ENCODE assay signal across 33 cellular contexts in the genomic region with DNA sequence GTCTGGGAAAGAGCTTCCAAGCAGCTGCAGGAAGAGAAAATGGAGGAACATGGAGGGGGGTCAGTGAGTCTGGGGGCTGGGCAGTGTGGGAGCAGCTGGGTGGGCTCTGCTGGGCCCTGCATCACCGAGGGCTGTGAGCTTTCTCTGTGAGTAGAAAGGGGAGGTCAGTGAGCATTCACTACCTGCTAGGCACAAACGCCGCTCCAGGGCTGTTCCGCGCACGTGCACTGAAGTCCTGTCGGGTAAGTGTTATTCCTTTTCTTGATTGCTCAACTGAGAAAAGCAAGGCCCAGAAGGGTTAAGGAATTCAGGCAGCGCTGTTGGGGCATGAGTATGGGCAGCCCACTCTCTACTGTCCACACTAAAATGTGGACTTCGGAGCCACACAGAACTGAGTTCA. TPM values are rescaled to one million over a fixed set of nuclear protein-coding genes. Genes with fewer than 3 reads are reported as not detected.
"Had no signal": no experiment of that assay in that cellular context is flagged by ENCODE, and none has a peak within 500 bp of the region (broad histone marks: within the 10 kb centered on the region; RNA-seq: fewer than 3 reads in every experiment).

No MANE protein-coding gene starts in this region.

- H3K9me3 Mint-ChIP-seq: activated CD4-positive, alpha-beta memory T cell treated with anti-CD3 and anti-CD28 coated beads for 36 hours; activated CD4-positive, alpha-beta T cell treated with anti-CD3 and anti-CD28 coated beads, Interleukin-2, amount 10 ng/mL, durations not matched to agents 24 days and 14 days; activated T-cell treated with anti-CD3 and anti-CD28 coated beads, Interleukin-2, amount 50 U/mL, for 4 hours; activated T-helper 17 cell treated with anti-CD3 and anti-CD28 coated beads, Interleukin-2, amount 50 U/mL, for 72 hours; effector memory CD8-positive, alpha-beta T cell; T-helper 2 cell treated with Interferon-gamma antibody and Interleukin-4, amounts not matched to agents 5 μg/mL and 100 μg/mL, for 36 hours had no signal

- FAIRE-seq: astrocyte, bronchial epithelial cell, colon had no signal

- H3K4me1 Mint-ChIP-seq: activated CD4-positive, alpha-beta T cell treated with anti-CD3 and anti-CD28 coated beads for 36 hours; activated CD4-positive, alpha-beta T cell treated with anti-CD3 and anti-CD28 coated beads, Interleukin-2, amount 10 ng/mL, durations not matched to agents 24 days and 14 days; activated T-helper 17 cell treated with anti-CD3 and anti-CD28 coated beads, Interleukin-2, amount 50 U/mL, for 72 hours had no signal

- H3K4me3 Mint-ChIP-seq: activated CD4-positive, alpha-beta memory T cell treated with anti-CD3 and anti-CD28 coated beads for 36 hours; activated CD4-positive, alpha-beta T cell treated with anti-CD3 and anti-CD28 coated beads for 36 hours; activated CD4-positive, alpha-beta T cell treated with anti-CD3 and anti-CD28 coated beads, Interleukin-2, amount 10 ng/mL, durations not matched to agents 24 days and 14 days; activated CD8-positive, alpha-beta T cell treated with anti-CD3 and anti-CD28 coated beads, Interleukin-2, amount 10 ng/mL, durations not matched to agents 7 days and 5 days; activated naive CD8-positive, alpha-beta T cell; activated T-cell treated with anti-CD3 and anti-CD28 coated beads, Interleukin-2, amount 50 U/mL, for 4 hours; activated T-helper 17 cell treated with anti-CD3 and anti-CD28 coated beads, Interleukin-2, amount 50 U/mL, for 72 hours; effector memory CD8-positive, alpha-beta T cell; T-helper 17 cell; T-helper 2 cell treated with Interferon-gamma antibody and Interleukin-4, amounts not matched to agents 5 μg/mL and 100 μg/mL, for 36 hours had no signal

- H3K27ac ChIP-seq: brain microvascular endothelial cell, esophagus muscularis mucosa, foreskin keratinocyte, gastrocnemius medialis had no signal

- H3K4me1 ChIP-seq: foreskin keratinocyte, gastrocnemius medialis had no signal

- H3K4me3 ChIP-seq: esophagus muscularis mucosa, gastrocnemius medialis had no signal

- ATAC-seq: activated CD4-positive, alpha-beta T cell treated with anti-CD3 and anti-CD28 coated beads for 36 hours; activated CD8-positive, alpha-beta T cell treated with anti-CD3 and anti-CD28 coated beads, Interleukin-2, amount 10 ng/mL, durations not matched to agents 7 days and 5 days; activated T-cell treated with anti-CD3 and anti-CD28 coated beads, Interleukin-2, amount 50 U/mL, for 4 hours; activated T-helper 17 cell treated with anti-CD3 and anti-CD28 coated beads, Interleukin-2, amount 50 U/mL, for 72 hours; effector memory CD8-positive, alpha-beta T cell; foreskin keratinocyte; gastrocnemius medialis; T-helper 17 cell had no signal

- H3K27ac Mint-ChIP-seq: activated CD4-positive, alpha-beta memory T cell treated with anti-CD3 and anti-CD28 coated beads for 36 hours; activated CD4-positive, alpha-beta T cell treated with anti-CD3 and anti-CD28 coated beads for 36 hours; activated CD4-positive, alpha-beta T cell treated with anti-CD3 and anti-CD28 coated beads, Interleukin-2, amount 10 ng/mL, durations not matched to agents 24 days and 14 days; activated CD8-positive, alpha-beta T cell treated with anti-CD3 and anti-CD28 coated beads, Interleukin-2, amount 10 ng/mL, durations not matched to agents 7 days and 5 days; activated naive CD8-positive, alpha-beta T cell; activated T-helper 17 cell treated with anti-CD3 and anti-CD28 coated beads, Interleukin-2, amount 50 U/mL, for 72 hours; effector memory CD8-positive, alpha-beta T cell; T-helper 17 cell; T-helper 2 cell treated with Interferon-gamma antibody and Interleukin-4, amounts not matched to agents 5 μg/mL and 100 μg/mL, for 36 hours had no signal

- DNase-seq: activated CD4-positive, alpha-beta memory T cell treated with anti-CD3 and anti-CD28 coated beads for 36 hours; activated CD4-positive, alpha-beta T cell treated with anti-CD3 and anti-CD28 coated beads for 36 hours; activated CD4-positive, alpha-beta T cell treated with anti-CD3 and anti-CD28 coated beads, Interleukin-2, amount 10 ng/mL, durations not matched to agents 24 days and 14 days; activated CD4-positive, CD25-positive, alpha-beta regulatory T cell; activated CD4-positive, CD25-positive, alpha-beta regulatory T cell treated with anti-CD3 and anti-CD28 coated beads, Interleukin-2, amount 50 U/mL, for 72 hours; activated CD8-positive, alpha-beta T cell treated with anti-CD3 and anti-CD28 coated beads, Interleukin-2, amount 10 ng/mL, durations not matched to agents 7 days and 5 days; activated effector memory CD4-positive, alpha-beta T cell treated with Interleukin-2 at 50 U/mL for 16 hours; activated gamma-delta T cell treated with Interleukin-2 at 50 U/mL for 16 hours; activated naive CD4-positive, alpha-beta T cell treated with anti-CD3 and anti-CD28 coated beads, Interleukin-2, amount 50 U/mL, for 16 hours; activated naive CD4-positive, alpha-beta T cell treated with Interleukin-2 at 50 U/mL for 16 hours; activated T-cell treated with anti-CD3 and anti-CD28 coated beads, Interleukin-2, amount 50 U/mL, for 4 hours; amniotic stem cell; anterior cingulate cortex; brain microvascular endothelial cell; caudate nucleus; cortex of kidney; dermis blood vessel endothelial cell; effector CD4-positive, alpha-beta T cell; effector memory CD8-positive, alpha-beta T cell; erythroblast; foreskin keratinocyte; gastrocnemius medialis; T-helper 1 cell; T-helper 17 cell; T1000 had no signal

- H3K36me3 ChIP-seq: brain microvascular endothelial cell, esophagus muscularis mucosa, gastrocnemius medialis had no signal

- H3K9me3 ChIP-seq: esophagus muscularis mucosa, gastrocnemius medialis had no signal

- H3K36me3 Mint-ChIP-seq: activated CD4-positive, alpha-beta memory T cell treated with anti-CD3 and anti-CD28 coated beads for 36 hours; activated naive CD8-positive, alpha-beta T cell had no signal

RNA-seq across cellular contexts. Expression of a gene that starts 4.7 kb away (rescaled TPM):
- total RNA-seq: activated CD4-positive, alpha-beta memory T cell treated with anti-CD3 and anti-CD28 coated beads for 36 hours; activated CD4-positive, alpha-beta T cell treated with anti-CD3 and anti-CD28 coated beads for 36 hours; activated CD4-positive, alpha-beta T cell treated with anti-CD3 and anti-CD28 coated beads, Interleukin-2, amount 10 ng/mL, durations not matched to agents 24 days and 14 days; activated CD8-positive, alpha-beta T cell treated with anti-CD3 and anti-CD28 coated beads, Interleukin-2, amount 10 ng/mL, durations not matched to agents 7 days and 5 days; activated T-cell treated with anti-CD3 and anti-CD28 coated beads, Interleukin-2, amount 50 U/mL, for 4 hours; activated T-helper 17 cell treated with anti-CD3 and anti-CD28 coated beads, Interleukin-2, amount 50 U/mL, for 72 hours; astrocyte; bronchial epithelial cell; chondrocyte; dermis blood vessel endothelial cell; esophagus muscularis mucosa; foreskin keratinocyte; gastrocnemius medialis; T-helper 17 cell had no signal
- polyA plus RNA-seq: foreskin keratinocyte had no signal
